ENCODE assay signal across 8 cellular contexts in genomic region chr19:47274071-47274890, GRCh38. TPM values are rescaled to one million over a fixed set of nuclear protein-coding genes. Genes with fewer than 3 reads are reported as not detected.
DNase-seq lines count a peak whose midpoint lies in the region; ATAC-seq lines count a peak whose summit lies in the region.

INAFM1 (plus strand) TSS chr19:47274885; CDS start chr19:47274920, 35 bp downstream.

- peaks cover 21 to 39% (median 27%) of the 10 kb centered on the region in 4 donors for H3K4me1 Mint-ChIP-seq in naive thymus-derived CD8-positive, alpha-beta T cell
- peaks cover 34% of the 10 kb centered on the region for H3K4me1 Mint-ChIP-seq in stimulated activated memory B cell treated with anti-CD40 and anti-IgM and Interleukin-4, amounts not matched to agents 10 μg/mL and 1 μg/mL and 100 μg/mL, for 72 hours

- H3K27ac Mint-ChIP-seq in naive thymus-derived CD8-positive, alpha-beta T cell = peak within 1 kb of the TSS; percentile 88 to 99 (median 98)
- peak within 1 kb of the TSS; percentile 97 for H3K27ac Mint-ChIP-seq in stimulated activated memory B cell treated with anti-CD40 and anti-IgM and Interleukin-4, amounts not matched to agents 10 μg/mL and 1 μg/mL and 100 μg/mL, for 72 hours

- ATAC-seq in GM21723 (IDR thresholded peaks at IDR 0.05; ENCODE audit: unreplicated experiment) = peak; percentile 57
- ATAC-seq in naive thymus-derived CD8-positive, alpha-beta T cell = peak; percentile 68 to 75
- ATAC-seq in stimulated activated memory B cell treated with anti-CD40 and anti-IgM and Interleukin-4, amounts not matched to agents 10 μg/mL and 1 μg/mL and 100 μg/mL, for 72 hours = peak; percentile 86

- POLR2A ChIA-PET in naive thymus-derived CD8-positive, alpha-beta T cell (lab: Charles Lee) = interaction anchor here (0.6 to 2.7 kb wide), 25 partner anchors 10 to 1157 kb away, joined by 3 to 74 read pairs (median 3); partner anchors contain the start of genes CCDC9, DHX34 and ZC3H4

- peaks cover 0 to 25% (median 3%) of the 10 kb centered on the region in 3 donors for H3K36me3 Mint-ChIP-seq in naive thymus-derived CD8-positive, alpha-beta T cell
- peaks cover 36% of the 10 kb centered on the region for H3K36me3 Mint-ChIP-seq in stimulated activated memory B cell treated with anti-CD40 and anti-IgM and Interleukin-4, amounts not matched to agents 10 μg/mL and 1 μg/mL and 100 μg/mL, for 72 hours

- H3K4me3 Mint-ChIP-seq in naive thymus-derived CD8-positive, alpha-beta T cell = peak within 1 kb of the TSS; percentile 86 to 99 (median 97)
- H3K4me3 Mint-ChIP-seq in stimulated activated memory B cell treated with anti-CD40 and anti-IgM and Interleukin-4, amounts not matched to agents 10 μg/mL and 1 μg/mL and 100 μg/mL, for 72 hours = peak within 1 kb of the TSS; percentile 85

- DNase-seq in DMS153 (lab: John Stamatoyannopoulos, UW) (peak; percentile 81), LHCN-M2 (ENCODE audit: low read depth) (peak; percentile 86), RKO (ENCODE audit: low spot score) (peak; percentile 88), activated T-helper 1 cell treated with Interleukin-2 at 50 U/mL for 16 hours (ENCODE audit: low read depth) (peak; percentile 100), fibroblast of gingiva (ENCODE audit: low read depth) (peak; percentile 93)
- peak; percentile 96 to 100 (median 99) for DNase-seq in naive thymus-derived CD8-positive, alpha-beta T cell

- no peaks in the 10 kb centered on the region for H3K27me3 Mint-ChIP-seq in naive thymus-derived CD8-positive, alpha-beta T cell
- no peaks in the 10 kb centered on the region for H3K27me3 Mint-ChIP-seq in stimulated activated memory B cell treated with anti-CD40 and anti-IgM and Interleukin-4, amounts not matched to agents 10 μg/mL and 1 μg/mL and 100 μg/mL, for 72 hours

- no peaks in the 10 kb centered on the region for H3K9me3 Mint-ChIP-seq in naive thymus-derived CD8-positive, alpha-beta T cell
- no peaks in the 10 kb centered on the region for H3K9me3 Mint-ChIP-seq in stimulated activated memory B cell treated with anti-CD40 and anti-IgM and Interleukin-4, amounts not matched to agents 10 μg/mL and 1 μg/mL and 100 μg/mL, for 72 hours

RNA-seq across cellular contexts. Expression of gene INAFM1, which starts in this region (rescaled TPM):
- total RNA-seq in LHCN-M2 (2014; rRNA removed) = 0.51 and 0.80 TPM in 2 replicates
- polyA plus RNA-seq in LHCN-M2 (2012) = 7.5 TPM
- 10 to 100 TPM; 17.6 to 19.7 TPM for total RNA-seq in naive thymus-derived CD8-positive, alpha-beta T cell
- 1 to 10 TPM; 2.4 to 5.3 (median 3.4) TPM for polyA plus RNA-seq in naive thymus-derived CD8-positive, alpha-beta T cell

Comparison
In these comparisons a context has a peak if more than half of its experiments do, and no peak if none do; other contexts are left out.
1. Peak in every context shown above with its lines: DNase-seq and ATAC-seq.
2. RNA of gene INAFM1 (total RNA-seq): 17.6 to 19.7 TPM in naive thymus-derived CD8-positive, alpha-beta T cell; 0.51 to 0.80 TPM in LHCN-M2; every median in the first group is over 10 times any median in the second.